1 cellular context compared by ENCODE assay signal in the genomic region with DNA sequence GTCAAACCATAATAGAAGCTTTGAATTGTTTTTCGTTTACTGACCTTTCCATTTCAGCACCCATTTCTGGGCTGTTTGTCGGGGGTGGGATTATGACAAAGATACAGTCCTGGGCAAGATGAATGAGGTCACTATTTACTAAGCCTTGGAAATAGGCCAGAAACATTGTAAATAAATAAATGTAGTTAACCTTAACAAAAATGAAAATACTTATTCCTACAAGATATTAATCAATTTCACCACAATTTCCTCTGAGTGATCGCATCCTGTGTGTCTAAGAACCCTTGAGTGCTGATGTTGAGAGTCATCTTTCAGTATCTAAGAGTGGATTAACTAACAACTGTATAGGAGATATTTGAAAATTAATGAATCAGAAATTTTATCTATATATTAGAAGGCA.
TF ChIP-seq lines count a peak whose summit lies in the region.

No MANE protein-coding gene starts in this region.

TF ChIP-seq in IMR-90, 13 proteins besides CTCF, POLR2A, EP300 and RAD21:
- TF ChIP-seq CHD1 (IDR thresholded peaks at IDR 0.05; ENCODE audit: low read depth, low read length), result no peak
- TF ChIP-seq SMC3 (IDR thresholded peaks at IDR 0.05; ENCODE audit: low read depth, low read length), result no peak
- TF ChIP-seq BHLHE40 (IDR thresholded peaks at IDR 0.05; ENCODE audit: low read depth, low read length), result no peak
- TF ChIP-seq FOS (IDR thresholded peaks at IDR 0.05; ENCODE audit: low read depth, low read length), result no peak
- no peak for TF ChIP-seq NFE2L2 (IDR thresholded peaks at IDR 0.05; ENCODE audit: low read depth, low read length)
- TF ChIP-seq RCOR1 (IDR thresholded peaks at IDR 0.05; ENCODE audit: insufficient replicate concordance, low read length), result no peak
- no peak for TF ChIP-seq MAZ (IDR thresholded peaks at IDR 0.05; ENCODE audit: borderline replicate concordance, low read depth, low read length)
- TF ChIP-seq, protein P1, sequence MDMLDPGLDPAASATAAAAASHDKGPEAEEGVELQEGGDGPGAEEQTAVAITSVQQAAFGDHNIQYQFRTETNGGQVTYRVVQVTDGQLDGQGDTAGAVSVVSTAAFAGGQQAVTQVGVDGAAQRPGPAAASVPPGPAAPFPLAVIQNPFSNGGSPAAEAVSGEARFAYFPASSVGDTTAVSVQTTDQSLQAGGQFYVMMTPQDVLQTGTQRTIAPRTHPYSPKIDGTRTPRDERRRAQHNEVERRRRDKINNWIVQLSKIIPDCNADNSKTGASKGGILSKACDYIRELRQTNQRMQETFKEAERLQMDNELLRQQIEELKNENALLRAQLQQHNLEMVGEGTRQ (IDR thresholded peaks at IDR 0.05; ENCODE audit: low read depth, low read length), result no peak
- no peak for TF ChIP-seq MAFK (IDR thresholded peaks at IDR 0.05; ENCODE audit: low read depth, low read length)
- TF ChIP-seq MXI1 (IDR thresholded peaks at IDR 0.05; ENCODE audit: borderline replicate concordance, low read depth, low read length), result no peak
- TF ChIP-seq, protein P2, sequence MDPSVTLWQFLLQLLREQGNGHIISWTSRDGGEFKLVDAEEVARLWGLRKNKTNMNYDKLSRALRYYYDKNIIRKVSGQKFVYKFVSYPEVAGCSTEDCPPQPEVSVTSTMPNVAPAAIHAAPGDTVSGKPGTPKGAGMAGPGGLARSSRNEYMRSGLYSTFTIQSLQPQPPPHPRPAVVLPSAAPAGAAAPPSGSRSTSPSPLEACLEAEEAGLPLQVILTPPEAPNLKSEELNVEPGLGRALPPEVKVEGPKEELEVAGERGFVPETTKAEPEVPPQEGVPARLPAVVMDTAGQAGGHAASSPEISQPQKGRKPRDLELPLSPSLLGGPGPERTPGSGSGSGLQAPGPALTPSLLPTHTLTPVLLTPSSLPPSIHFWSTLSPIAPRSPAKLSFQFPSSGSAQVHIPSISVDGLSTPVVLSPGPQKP (IDR thresholded peaks at IDR 0.05; ENCODE audit: borderline replicate concordance, low read depth, low read length), result no peak
- no peak for TF ChIP-seq CEBPB (IDR thresholded peaks at IDR 0.05; ENCODE audit: low read depth, low read length)
- no peak for TF ChIP-seq RFX5 (IDR thresholded peaks at IDR 0.05; ENCODE audit: low read depth, low read length)
TF ChIP-seq in IMR-90: peak in this region for 0.
